Comparison of ENCODE assay signal across 11 cellular contexts in genomic region chr11:70503878-70504240, GRCh38.
A peak's percentile ranks its signal among the peaks of the same experiment; 100 is the strongest.
DNase-seq lines count a peak whose midpoint lies in the region; ATAC-seq and TF ChIP-seq lines count a peak whose summit lies in the region.
"Had no signal": no experiment of that assay in that cellular context is flagged by ENCODE, and none has a peak within 500 bp of the region (broad histone marks: within the 10 kb centered on the region; RNA-seq: fewer than 3 reads in every experiment).

No MANE protein-coding gene starts in this region.

- no TSS peak for BruUV-seq in PC-9 (replicated peaks; lab: Mats Ljungman, UMichigan)

- H3K9me3 ChIP-seq in DOHH2 (ENCODE audit: control insufficient read depth, insufficient read depth, low read length) (no peaks in the 10 kb centered on the region), PC-9 (ENCODE audit: insufficient read depth, low read depth) (no peaks in the 10 kb centered on the region)
- H3K9me3 ChIP-seq: thoracic aorta had no signal

- H3K27ac ChIP-seq in DOHH2 (ENCODE audit: low read depth, low read length): no peak overlapping the region
- H3K27ac ChIP-seq in PC-9: no peak overlapping the region
- H3K27ac ChIP-seq: epithelial cell of prostate, RWPE1, thoracic aorta had no signal

- H3K4me2 ChIP-seq in DOHH2 (ENCODE audit: low read length) (no peak overlapping the region), PC-9 (no peak overlapping the region)

- H3K4me3 ChIP-seq in DOHH2 (ENCODE audit: low read length) (no peak overlapping the region), PC-9 (no peak overlapping the region)
- H3K4me3 ChIP-seq: thoracic aorta had no signal

- intact Hi-C loops in PC-9 (cut with micrococcal nuclease; ENCODE audit: unreplicated experiment): no loop called here

- H4K20me1 ChIP-seq in DOHH2 (ENCODE audit: control insufficient read depth, insufficient read depth, low read depth, low read length) (no peaks in the 10 kb centered on the region), PC-9 (ENCODE audit: insufficient read depth) (peaks cover 20% of the 10 kb centered on the region)

- H3K36me3 ChIP-seq in DOHH2 (ENCODE audit: control insufficient read depth, low read length) (no peaks in the 10 kb centered on the region), PC-9 (ENCODE audit: low read depth) (no peaks in the 10 kb centered on the region)
- H3K36me3 ChIP-seq: thoracic aorta had no signal

- H3K27me3 ChIP-seq in DOHH2 (ENCODE audit: control insufficient read depth, low read length) (no peaks in the 10 kb centered on the region), PC-9 (ENCODE audit: insufficient read depth, low read depth) (no peaks in the 10 kb centered on the region)

- H3K79me2 ChIP-seq in DOHH2 (ENCODE audit: control insufficient read depth, low read length): no peaks in the 10 kb centered on the region
- H3K79me2 ChIP-seq in PC-9 (ENCODE audit: low read depth): no peaks in the 10 kb centered on the region

- no peaks in the 10 kb centered on the region for H3K4me1 ChIP-seq in DOHH2 (ENCODE audit: control insufficient read depth, low read length)
- no peaks in the 10 kb centered on the region for H3K4me1 ChIP-seq in PC-9 (replicated peaks; ENCODE audit: insufficient read depth)

- H2AFZ ChIP-seq in PC-9: no peak overlapping the region

- ATAC-seq in HG03469 (IDR thresholded peaks at IDR 0.05; ENCODE audit: unreplicated experiment): no peak

- peak; percentile 30 for TF ChIP-seq CTCF in DOHH2 (IDR thresholded peaks at IDR 0.05; ENCODE audit: low read depth, low read length, poor library complexity, severe bottlenecking)
- TF ChIP-seq CTCF in PC-9 (conservative IDR thresholded peaks at IDR 0.05): peak; percentile 46; the same call in 1 of the 2 replicates

- CTCF ChIA-PET in PC-9 (lab: Charles Lee): interaction anchor here (0.6 to 0.8 kb wide), 2 partner anchors 64 to 825 kb away, joined by 4 to 13 read pairs; no protein-coding TSS in a partner anchor

- H3F3A ChIP-seq in DOHH2 (ENCODE audit: control insufficient read depth, insufficient read depth) (no peaks in the 10 kb centered on the region), PC-9 (ENCODE audit: insufficient read depth, low read depth) (no peaks in the 10 kb centered on the region)

- no peaks in the 10 kb centered on the region for H3K9me2 ChIP-seq in DOHH2 (replicated peaks; ENCODE audit: control insufficient read depth, low read length)
- no peaks in the 10 kb centered on the region for H3K9me2 ChIP-seq in PC-9 (ENCODE audit: insufficient read depth)

- POLR2A ChIA-PET in PC-9 (lab: Charles Lee; ENCODE audit: unreplicated experiment): no interaction called here

- DNase-seq in NCI-H128 (lab: John Stamatoyannopoulos, UW; ENCODE audit: unreplicated experiment) (peak; percentile 49), PC-9 (no peak), left kidney (ENCODE audit: low read depth, low spot score) (peak; percentile 58), islet precursor cell (no peak), mucosa of gallbladder (ENCODE audit: low spot score) (no peak), NCI-H1930 (lab: John Stamatoyannopoulos, UW) (no peak)

Comparison
In these comparisons a context has a peak if more than half of its experiments do, and no peak if none do; other contexts are left out.
1. DNase-seq: peak in NCI-H128 (single experiment) and left kidney (single experiment); none in PC-9 (0 of 2), islet precursor cell (single experiment), mucosa of gallbladder (single experiment) and NCI-H1930 (0 of 2).